Comparison of ENCODE assay signal across 13 cellular contexts in the genomic region with DNA sequence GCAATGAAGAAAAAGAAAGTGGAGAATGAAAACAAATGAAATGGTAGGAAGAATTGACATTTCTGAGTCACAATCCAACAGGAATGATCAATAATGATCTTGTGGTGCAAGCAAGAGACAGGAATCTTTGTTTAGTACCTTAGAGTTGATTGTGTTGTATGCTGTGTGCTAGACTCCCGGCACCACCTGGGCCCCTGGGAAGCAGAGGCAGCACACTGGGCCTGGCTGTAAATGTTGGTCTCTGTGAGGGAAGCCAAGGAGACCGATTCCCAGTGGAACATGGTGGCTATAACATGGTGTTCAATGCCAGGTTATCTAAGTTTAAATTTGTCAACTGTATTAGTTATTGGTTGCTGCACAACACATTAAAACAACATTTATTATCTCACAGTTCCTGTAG.
"Had no signal": no experiment of that assay in that cellular context is flagged by ENCODE, and none has a peak within 500 bp of the region (broad histone marks: within the 10 kb centered on the region; RNA-seq: fewer than 3 reads in every experiment).

No MANE protein-coding gene starts in this region.

- ATAC-seq: left lobe of liver; natural killer cell treated with Interleukin-12 subunit alpha and Interleukin-12 subunit beta and Interleukin-15 and Interleukin-18, amount 100 ng/mL, for 72 hours; stimulated activated naive CD8-positive, alpha-beta T cell treated with anti-CD3 and anti-CD28 coated beads, Interleukin-15, Interleukin-2, amounts not matched to agents 100 U/mL and 50 U/mL, for 24 hours had no signal

- H3K27me3 ChIP-seq: foreskin keratinocyte had no signal

- H3K36me3 Mint-ChIP-seq: activated naive CD4-positive, alpha-beta T cell treated with anti-CD3 and anti-CD28 coated beads, Interleukin-2, amount 50 U/mL, for 24 hours; natural killer cell treated with Interleukin-12 subunit alpha and Interleukin-12 subunit beta and Interleukin-15 and Interleukin-18, amount 100 ng/mL, for 72 hours had no signal

- H3K27ac Mint-ChIP-seq: activated naive CD4-positive, alpha-beta T cell treated with anti-CD3 and anti-CD28 coated beads, Interleukin-2, amount 50 U/mL, for 24 hours; natural killer cell treated with Interleukin-12 subunit alpha and Interleukin-12 subunit beta and Interleukin-15 and Interleukin-18, amount 100 ng/mL, for 72 hours had no signal

- H3K4me3 ChIP-seq: dorsolateral prefrontal cortex had no signal

- H3K27me3 Mint-ChIP-seq: activated naive CD4-positive, alpha-beta T cell treated with anti-CD3 and anti-CD28 coated beads, Interleukin-2, amount 50 U/mL, for 24 hours had no signal

- H3K9me3 Mint-ChIP-seq: activated naive CD4-positive, alpha-beta T cell treated with anti-CD3 and anti-CD28 coated beads, Interleukin-2, amount 50 U/mL, for 24 hours; natural killer cell treated with Interleukin-12 subunit alpha and Interleukin-12 subunit beta and Interleukin-15 and Interleukin-18, amount 100 ng/mL, for 72 hours had no signal

- H3K4me3 Mint-ChIP-seq: activated naive CD4-positive, alpha-beta T cell treated with anti-CD3 and anti-CD28 coated beads, Interleukin-2, amount 50 U/mL, for 24 hours; natural killer cell treated with Interleukin-12 subunit alpha and Interleukin-12 subunit beta and Interleukin-15 and Interleukin-18, amount 100 ng/mL, for 72 hours had no signal

- H3K27ac ChIP-seq: dorsolateral prefrontal cortex, foreskin keratinocyte had no signal

- DNase-seq: activated CD4-positive, alpha-beta T cell treated with anti-CD3 and anti-CD28 coated beads, Interleukin-2, amount 50 U/mL, for 1 hour; activated CD4-positive, CD25-positive, alpha-beta regulatory T cell; activated T-cell treated with anti-CD3 and anti-CD28 coated beads for 4 hours; dorsolateral prefrontal cortex; head of caudate nucleus; stimulated activated CD4-positive, alpha-beta T cell treated with anti-CD3 and anti-CD28 coated beads, Interleukin-4, amount 100 ng/mL, for 1 hour; stimulated activated CD8-positive, alpha-beta memory T cell treated with anti-CD3 and anti-CD28 coated beads, Interleukin-4, amount 100 ng/mL, for 48 hours; stimulated activated naive CD8-positive, alpha-beta T cell treated with anti-CD3 and anti-CD28 coated beads, Interleukin-15, Interleukin-2, amounts not matched to agents 100 U/mL and 50 U/mL, for 24 hours; T-helper 2 cell had no signal

- H3K4me1 Mint-ChIP-seq: activated naive CD4-positive, alpha-beta T cell treated with anti-CD3 and anti-CD28 coated beads, Interleukin-2, amount 50 U/mL, for 24 hours had no signal
